In genomic region chr3:197787412-197787811, GRCh38 we compare ENCODE assay signal across 22 cellular contexts. TPM values are rescaled to one million over a fixed set of nuclear protein-coding genes. Genes with fewer than 3 reads are reported as not detected.
DNase-seq lines count a peak whose midpoint lies in the region; ATAC-seq and TF ChIP-seq lines count a peak whose summit lies in the region.
"Had no signal": no experiment of that assay in that cellular context is flagged by ENCODE, and none has a peak within 500 bp of the region (broad histone marks: within the 10 kb centered on the region; RNA-seq: fewer than 3 reads in every experiment).

No MANE protein-coding gene starts in this region.

- peaks cover 22% of the 10 kb centered on the region for H3K4me1 Mint-ChIP-seq in activated T-cell treated with anti-CD3 and anti-CD28 coated beads, Interleukin-2, amount 50 U/mL, for 24 hours (ENCODE audit: low read depth)
- H3K4me1 Mint-ChIP-seq in stimulated activated naive B cell treated with anti-CD40 and anti-IgM and Interleukin-4, amounts not matched to agents 10 μg/mL and 1 μg/mL and 100 μg/mL, for 72 hours, result peaks cover 26 to 56% of the 10 kb centered on the region in 2 donors

- no peak for TF ChIP-seq POLR2A in lower leg skin (IDR thresholded peaks at IDR 0.05)

- H3K4me3 ChIP-seq in PC-9 (no peak overlapping the region), lower leg skin (ENCODE audit: low read depth, poor library complexity, severe bottlenecking) (no peak overlapping the region)
- H3K4me3 ChIP-seq: A549, colonic mucosa, gastrocnemius medialis, left ventricle myocardium inferior, mucosa of descending colon, sigmoid colon, SJSA1, upper lobe of right lung had no signal

- WGBS in lower leg skin, 2 donors, result 64 to 87% methylated on average over 1 of the region's 1 CpG

- H3K27me3 ChIP-seq in PC-9 (ENCODE audit: insufficient read depth, low read depth), result no peaks in the 10 kb centered on the region
- H3K27me3 ChIP-seq: colonic mucosa, gastrocnemius medialis, sigmoid colon, SJSA1, upper lobe of right lung had no signal

- intact Hi-C loops in PC-9 (cut with micrococcal nuclease; ENCODE audit: unreplicated experiment), result no loop called here
- intact Hi-C loops in lower leg skin (cut with DNase I; ENCODE audit: low total_unique reads), result no loop called here

- peaks cover 26% of the 10 kb centered on the region for H3K4me1 ChIP-seq in PC-9 (replicated peaks; ENCODE audit: insufficient read depth)
- H3K4me1 ChIP-seq: A549, colonic mucosa had no signal

- no peaks in the 10 kb centered on the region for H3K9me3 Mint-ChIP-seq in activated T-cell treated with anti-CD3 and anti-CD28 coated beads, Interleukin-2, amount 50 U/mL, for 24 hours
- H3K9me3 Mint-ChIP-seq in stimulated activated naive B cell treated with anti-CD40 and anti-IgM and Interleukin-4, amounts not matched to agents 10 μg/mL and 1 μg/mL and 100 μg/mL, for 72 hours, result no peaks in the 10 kb centered on the region
- H3K9me3 Mint-ChIP-seq: neural crest cell had no signal

- DNase-seq in activated T-cell treated with anti-CD3 and anti-CD28 coated beads, Interleukin-2, amount 50 U/mL, for 24 hours, result no peak
- DNase-seq in activated T-cell treated with anti-CD3 and anti-CD28 coated beads for 4 hours, result no peak
- DNase-seq in PC-9, result peak; percentile 39 to 70
- no peak for DNase-seq in stimulated activated naive B cell treated with anti-CD40 and anti-IgM and Interleukin-4, amounts not matched to agents 10 μg/mL and 1 μg/mL and 100 μg/mL, for 72 hours
- DNase-seq in OCI-M2 (lab: John Stamatoyannopoulos, UW; ENCODE audit: unreplicated experiment), result no peak
- DNase-seq in lower leg skin (ENCODE audit: low spot score in 2 of 2), result no peak
- DNase-seq: activated CD4-positive, alpha-beta T cell treated with anti-CD3 and anti-CD28 coated beads, Interleukin-2, amount 50 U/mL, for 1 hour; activated effector memory CD4-positive, alpha-beta T cell treated with anti-CD3 and anti-CD28 coated beads, Interleukin-2, amount 50 U/mL, for 16 hours; colonic mucosa; gastrocnemius medialis; hypothalamus; left ventricle myocardium inferior; mucosa of descending colon; NCI-H2171 treated with DMSO at 0.1 percent for 48 hours; NCI-H524 treated with DMSO at 0.1 percent for 48 hours; sigmoid colon; upper lobe of right lung had no signal

- no peaks in the 10 kb centered on the region for H4K20me1 ChIP-seq in PC-9 (ENCODE audit: insufficient read depth)

- H3K9me2 ChIP-seq in PC-9 (ENCODE audit: insufficient read depth), result no peaks in the 10 kb centered on the region

- TF ChIP-seq CTCF in PC-9 (conservative IDR thresholded peaks at IDR 0.05), result no peak
- TF ChIP-seq CTCF in lower leg skin (IDR thresholded peaks at IDR 0.05), result no peak

- CTCF ChIA-PET in PC-9 (lab: Charles Lee), result interaction anchor here (0.6 kb wide), 1 partner anchor 56 kb away, joined by 4 read pairs; no protein-coding TSS in a partner anchor

- H3K4me3 Mint-ChIP-seq in activated T-cell treated with anti-CD3 and anti-CD28 coated beads, Interleukin-2, amount 50 U/mL, for 24 hours, result no peak overlapping the region
- peak overlapping the region in 1 of 2 donors; percentile 34 for H3K4me3 Mint-ChIP-seq in stimulated activated naive B cell treated with anti-CD40 and anti-IgM and Interleukin-4, amounts not matched to agents 10 μg/mL and 1 μg/mL and 100 μg/mL, for 72 hours

- H3K36me3 Mint-ChIP-seq in activated T-cell treated with anti-CD3 and anti-CD28 coated beads, Interleukin-2, amount 50 U/mL, for 24 hours (ENCODE audit: low read depth), result peaks cover 25% of the 10 kb centered on the region
- H3K36me3 Mint-ChIP-seq in stimulated activated naive B cell treated with anti-CD40 and anti-IgM and Interleukin-4, amounts not matched to agents 10 μg/mL and 1 μg/mL and 100 μg/mL, for 72 hours, result peaks cover 19 to 45% of the 10 kb centered on the region in 2 donors

- peaks cover 14% of the 10 kb centered on the region for H3K79me2 ChIP-seq in PC-9 (ENCODE audit: low read depth)

- peak overlapping the region; percentile 1 for H3K27ac Mint-ChIP-seq in activated T-cell treated with anti-CD3 and anti-CD28 coated beads, Interleukin-2, amount 50 U/mL, for 24 hours
- H3K27ac Mint-ChIP-seq in stimulated activated naive B cell treated with anti-CD40 and anti-IgM and Interleukin-4, amounts not matched to agents 10 μg/mL and 1 μg/mL and 100 μg/mL, for 72 hours, result peak overlapping the region; percentile 76

- H3K36me3 ChIP-seq in PC-9 (ENCODE audit: low read depth), result peaks cover 10% of the 10 kb centered on the region; the same call in 1 of the 2 replicates
- H3K36me3 ChIP-seq: colonic mucosa had no signal

- no TSS peak for BruUV-seq in PC-9 (replicated peaks; lab: Mats Ljungman, UMichigan)

- H3K9me3 ChIP-seq in PC-9 (ENCODE audit: insufficient read depth, low read depth), result no peaks in the 10 kb centered on the region
- H3K9me3 ChIP-seq: A549, colonic mucosa, gastrocnemius medialis, left ventricle myocardium inferior, mucosa of descending colon, sigmoid colon, SJSA1, upper lobe of right lung had no signal

- peak overlapping the region; percentile 48 for H3K4me2 ChIP-seq in PC-9
- H3K4me2 ChIP-seq: A549 had no signal

- H3F3A ChIP-seq in PC-9 (ENCODE audit: insufficient read depth, low read depth), result peaks cover 44% of the 10 kb centered on the region; the same call in 1 of the 2 replicates

- POLR2A ChIA-PET in PC-9 (lab: Charles Lee; ENCODE audit: unreplicated experiment), result no interaction called here

- ATAC-seq in esophagus mucosa, result peak; percentile 68
- no peak for ATAC-seq in stimulated activated naive B cell treated with anti-CD40 and anti-IgM and Interleukin-4, amounts not matched to agents 10 μg/mL and 1 μg/mL and 100 μg/mL, for 72 hours (replicated peaks)
- no peak for ATAC-seq in HG02678 (IDR thresholded peaks at IDR 0.05; ENCODE audit: unreplicated experiment)
- ATAC-seq: A549, gastrocnemius medialis, mucosa of descending colon, upper lobe of right lung had no signal

- H3K27me3 Mint-ChIP-seq in activated T-cell treated with anti-CD3 and anti-CD28 coated beads, Interleukin-2, amount 50 U/mL, for 24 hours, result no peaks in the 10 kb centered on the region
- H3K27me3 Mint-ChIP-seq in stimulated activated naive B cell treated with anti-CD40 and anti-IgM and Interleukin-4, amounts not matched to agents 10 μg/mL and 1 μg/mL and 100 μg/mL, for 72 hours, result no peaks in the 10 kb centered on the region

- H2AFZ ChIP-seq in PC-9, result no peak overlapping the region

- H3K27ac ChIP-seq in PC-9, result peak overlapping the region; percentile 40
- H3K27ac ChIP-seq: A549, colonic mucosa, gastrocnemius medialis, left ventricle myocardium inferior, sigmoid colon, SJSA1, upper lobe of right lung had no signal

RNA-seq across cellular contexts. Expression of gene LRCH3, which starts 3.6 kb away (rescaled TPM):
- 51.9 and 71.5 TPM in 2 replicates for total RNA-seq in PC-9 (2021)
- total RNA-seq in esophagus mucosa, result 20.8 TPM
- total RNA-seq in lower leg skin, result 10 to 100 TPM; 22.5 to 34.3 (median 27.7) TPM

RNA-seq across cellular contexts. Expression of gene FYTTD1, which starts 37.7 kb away (rescaled TPM):
- total RNA-seq in PC-9 (2021) (75.4 and 78.3 TPM in 2 replicates), esophagus mucosa (41.4 TPM), lower leg skin (10 to 100 TPM; 44.6 to 65.1 (median 54.3) TPM)

RNA-seq across cellular contexts. Expression of gene RUBCN, which starts 50.7 kb away (rescaled TPM):
- total RNA-seq in PC-9 (2021) (34.2 and 41.1 TPM in 2 replicates), esophagus mucosa (18.0 TPM), lower leg skin (10 to 100 TPM; 29.1 to 50.2 (median 40.7) TPM)

Comparison
In these comparisons a context has a peak if more than half of its experiments do, and no peak if none do; other contexts are left out.
1. DNase-seq: peak in PC-9 (2 of 2); none in activated T-cell treated with anti-CD3 and anti-CD28 coated beads, Interleukin-2, amount 50 U/mL, for 24 hours (single experiment), activated T-cell treated with anti-CD3 and anti-CD28 coated beads for 4 hours (single experiment), stimulated activated naive B cell treated with anti-CD40 and anti-IgM and Interleukin-4, amounts not matched to agents 10 μg/mL and 1 μg/mL and 100 μg/mL, for 72 hours (single experiment), OCI-M2 (single experiment) and lower leg skin (0 of 2).